Comparison of ENCODE assay signal across 11 cellular contexts in genomic region chr5:114418546-114419388, GRCh38. TPM values are rescaled to one million over a fixed set of nuclear protein-coding genes. Genes with fewer than 3 reads are reported as not detected.
DNase-seq lines count a peak whose midpoint lies in the region; ATAC-seq, FAIRE-seq and TF ChIP-seq lines count a peak whose summit lies in the region.
"Had no signal": no experiment of that assay in that cellular context is flagged by ENCODE, and none has a peak within 500 bp of the region (broad histone marks: within the 10 kb centered on the region; RNA-seq: fewer than 3 reads in every experiment).

No MANE protein-coding gene starts in this region.

- H3K27ac ChIP-seq in mesenchymal stem cell (ENCODE audit: low read length, poor library complexity, severe bottlenecking) (no peak overlapping the region), kidney (ENCODE audit: low read depth in 2 of 2, low read length in 2 of 2) (no peak overlapping the region), esophagus squamous epithelium (no peak overlapping the region), spleen (no peak overlapping the region)

- H2AK5ac ChIP-seq in mesenchymal stem cell (ENCODE audit: low read length, severe bottlenecking) = no peak overlapping the region

- DNase-seq in mesenchymal stem cell (no peak), kidney (no peak), esophagus squamous epithelium (lab: John Stamatoyannopoulos, UW) (no peak), HuH-7.5 (ENCODE audit: low spot score) (no peak), spleen (no peak)
- DNase-seq: activated T-cell treated with anti-CD3 and anti-CD28 coated beads, Interleukin-2, amount 50 U/mL, for 1 hour; hypothalamus had no signal

- no peak overlapping the region for H4K91ac ChIP-seq in mesenchymal stem cell (ENCODE audit: low read length)

- no peak overlapping the region for H4K8ac ChIP-seq in mesenchymal stem cell (ENCODE audit: low read length)

- H3K4me1 ChIP-seq in mesenchymal stem cell (ENCODE audit: control insufficient read depth, insufficient read depth, low read depth, low read length) = no peaks in the 10 kb centered on the region
- H3K4me1 ChIP-seq in kidney (ENCODE audit: control insufficient read depth in 1 of 2, insufficient read depth in 1 of 2, low read depth in 1 of 2, low read length in 2 of 2) = no peaks in the 10 kb centered on the region
- H3K4me1 ChIP-seq in esophagus squamous epithelium = no peaks in the 10 kb centered on the region
- H3K4me1 ChIP-seq in spleen = peaks cover 0 to 4% (median 0%) of the 10 kb centered on the region in 6 donors

- FAIRE-seq in kidney (lab: Jason Lieb, UNC) = no peak

- no peaks in the 10 kb centered on the region for H3K9me3 ChIP-seq in mesenchymal stem cell (ENCODE audit: control insufficient read depth, low read length)
- H3K9me3 ChIP-seq in kidney (ENCODE audit: control insufficient read depth in 1 of 2, low read length in 2 of 2) = no peaks in the 10 kb centered on the region
- no peaks in the 10 kb centered on the region for H3K9me3 ChIP-seq in esophagus squamous epithelium
- H3K9me3 ChIP-seq in spleen = no peaks in the 10 kb centered on the region

- no peak overlapping the region for H3K14ac ChIP-seq in mesenchymal stem cell (ENCODE audit: low read length in 2 of 2)

- H3K9ac ChIP-seq in mesenchymal stem cell (ENCODE audit: low read length) (no peak overlapping the region), kidney (ENCODE audit: low read length in 2 of 2) (no peak overlapping the region)

- H3K18ac ChIP-seq in mesenchymal stem cell (ENCODE audit: low read depth in 1 of 2, low read length in 2 of 2) = no peak overlapping the region

- peak; percentile 98 for ATAC-seq in GM18907 (IDR thresholded peaks at IDR 0.05; ENCODE audit: unreplicated experiment)
- ATAC-seq in HG02642 (IDR thresholded peaks at IDR 0.05; ENCODE audit: poor library complexity, unreplicated experiment) = peak; percentile 94
- ATAC-seq in HG03565 (IDR thresholded peaks at IDR 0.05; ENCODE audit: unreplicated experiment) = peak; percentile 98
- ATAC-seq: natural killer cell treated with Interleukin-12 subunit alpha and Interleukin-12 subunit beta and Interleukin-15 and Interleukin-18, amount 100 ng/mL, for 72 hours had no signal

- H2AFZ ChIP-seq in mesenchymal stem cell (ENCODE audit: low read depth, low read length) = no peak overlapping the region

- no peak overlapping the region for H3K23ac ChIP-seq in mesenchymal stem cell (ENCODE audit: low read length in 2 of 2)

- H2BK5ac ChIP-seq in mesenchymal stem cell (ENCODE audit: low read depth, low read length, poor library complexity, severe bottlenecking) = no peak overlapping the region

- TF ChIP-seq POLR2A in esophagus squamous epithelium (IDR thresholded peaks at IDR 0.05) (no peak), spleen (IDR thresholded peaks at IDR 0.05) (no peak)

- intact Hi-C loops in kidney (cut with DNase I) = no loop called here
- intact Hi-C loops in esophagus squamous epithelium (cut with DNase I) = no loop called here
- intact Hi-C loops in spleen (cut with DNase I; ENCODE audit: low total_unique reads) = no loop called here

- WGBS in mesenchymal stem cell = 91% methylated on average over 4 of the region's 6 CpGs
- 60 to 73% methylated on average over 6 of the region's 6 CpGs for WGBS in esophagus squamous epithelium, 2 donors
- 48 to 56% (median 50%) methylated on average over 6 of the region's 6 CpGs for WGBS in spleen, 5 donors

- TF ChIP-seq CTCF in kidney (IDR thresholded peaks at IDR 0.05; ENCODE audit: borderline replicate concordance, extremely low read depth, insufficient read depth) (no peak), esophagus squamous epithelium (IDR thresholded peaks at IDR 0.05) (no peak), spleen (IDR thresholded peaks at IDR 0.05 in 8 of 11, conservative IDR thresholded peaks at IDR 0.05 in 3 of 11) (no peak)

- peak overlapping the region; percentile 45 for H2BK120ac ChIP-seq in mesenchymal stem cell (ENCODE audit: low read depth, low read length)

- peaks cover 4 to 5% of the 10 kb centered on the region in 2 experiments for H3K27me3 ChIP-seq in mesenchymal stem cell (ENCODE audit: control insufficient read depth in 1 of 2, insufficient read depth in 1 of 2, low read length in 2 of 2)
- no peaks in the 10 kb centered on the region for H3K27me3 ChIP-seq in esophagus squamous epithelium
- H3K27me3 ChIP-seq in spleen (replicated peaks in 1 of 7) = no peaks in the 10 kb centered on the region

- H3K4me2 ChIP-seq in mesenchymal stem cell (ENCODE audit: low read length, poor library complexity, severe bottlenecking) = no peak overlapping the region

- H3K4me3 ChIP-seq in mesenchymal stem cell (ENCODE audit: insufficient read depth in 1 of 2, low read depth in 1 of 2, low read length in 2 of 2) (no peak overlapping the region), kidney (ENCODE audit: low read length in 2 of 2) (no peak overlapping the region), esophagus squamous epithelium (no peak overlapping the region), spleen (no peak overlapping the region)

- H3K4ac ChIP-seq in mesenchymal stem cell (ENCODE audit: low read depth in 1 of 2, low read length in 2 of 2) = no peak overlapping the region

- no peak overlapping the region for H2BK15ac ChIP-seq in mesenchymal stem cell (ENCODE audit: low read depth, poor library complexity, severe bottlenecking)

- no peak overlapping the region for H2BK12ac ChIP-seq in mesenchymal stem cell (ENCODE audit: low read length in 2 of 2)

- H3K79me1 ChIP-seq in mesenchymal stem cell (replicated peaks; ENCODE audit: low read length, poor library complexity, severe bottlenecking) = no peaks in the 10 kb centered on the region

- H3K36me3 ChIP-seq in mesenchymal stem cell (ENCODE audit: control insufficient read depth in 1 of 2, insufficient read depth in 2 of 2, low read depth in 1 of 2, low read length in 2 of 2) (no peaks in the 10 kb centered on the region), kidney (ENCODE audit: control insufficient read depth in 1 of 2, insufficient read depth in 2 of 2, low read length in 2 of 2) (no peaks in the 10 kb centered on the region), esophagus squamous epithelium (no peaks in the 10 kb centered on the region), spleen (no peaks in the 10 kb centered on the region)

RNA-seq across cellular contexts. Expression of gene KCNN2, which starts 56.9 kb away (rescaled TPM):
- 1.4 TPM for polyA plus RNA-seq in mesenchymal stem cell (2013, experiment 1 of 2)
- polyA plus RNA-seq in mesenchymal stem cell (2013, experiment 2 of 2) = 1.5 TPM
- total RNA-seq in kidney = 1.5 TPM
- 1.7 TPM for polyA plus RNA-seq in kidney (ENCODE audit: insufficient read depth, low read depth, low replicate concordance)
- total RNA-seq in esophagus squamous epithelium = under 1 TPM in 2 of 4 donors, not detected in 2; 0.18 to 0.19 TPM
- total RNA-seq in spleen = 1 to 10 TPM in 2 of 7 donors, under 1 TPM in 5; 0.27 to 1.1 (median 0.57) TPM
- under 1 TPM; 0.20 to 0.80 (median 0.26) TPM for polyA plus RNA-seq in spleen
- total RNA-seq: natural killer cell treated with Interleukin-12 subunit alpha and Interleukin-12 subunit beta and Interleukin-15 and Interleukin-18, amount 100 ng/mL, for 72 hours had no signal
